ENCODE assay signal across 8 cellular contexts in genomic region chr2:25276569-25277465, GRCh38.
A peak's percentile ranks its signal among the peaks of the same experiment; 100 is the strongest.
DNase-seq lines count a peak whose midpoint lies in the region; ATAC-seq and TF ChIP-seq lines count a peak whose summit lies in the region.

No MANE protein-coding gene starts in this region.

- H3K36me3 ChIP-seq in GM23338 (ENCODE audit: insufficient read depth): no peaks in the 10 kb centered on the region

- peak; percentile 75 for ATAC-seq in GM23338
- no peak for ATAC-seq in GM18520 (IDR thresholded peaks at IDR 0.05; ENCODE audit: unreplicated experiment)

- peak overlapping the region; percentile 81; the same call in 1 of the 2 replicates for H3K27ac ChIP-seq in GM23338 (ENCODE audit: low read depth)
- H3K27ac ChIP-seq in cingulate gyrus (ENCODE audit: low read depth, low read length): peak overlapping the region; percentile 79

- peak overlapping the region; percentile 52 for H3K4me3 Mint-ChIP-seq in GM23338

- H3K4me1 ChIP-seq in GM23338 (ENCODE audit: insufficient read depth): peaks cover 38% of the 10 kb centered on the region

- WGBS in lower leg skin, 2 donors: 48 to 56% methylated on average over 55 of the region's 60 CpGs

- peak overlapping the region; percentile 93 for H3K4me2 ChIP-seq in GM23338

- no peaks in the 10 kb centered on the region for H3K27me3 ChIP-seq in GM23338 (ENCODE audit: insufficient read depth)

- intact Hi-C loops in lower leg skin (cut with DNase I; ENCODE audit: low total_unique reads): no loop called here

- H3K27ac Mint-ChIP-seq in GM23338: peak overlapping the region; percentile 67; the same call in 1 of the 2 replicates

- H2AFZ ChIP-seq in GM23338: peak overlapping the region; percentile 94

- no peaks in the 10 kb centered on the region for H3K9me2 ChIP-seq in GM23338 (ENCODE audit: insufficient read depth)

- peak; percentile 78 to 83 for TF ChIP-seq CTCF in GM23338 (conservative IDR thresholded peaks at IDR 0.05; ENCODE audit: low read depth in 2 of 2)
- no peak for TF ChIP-seq CTCF in lower leg skin (IDR thresholded peaks at IDR 0.05)

- H3K4me1 Mint-ChIP-seq in GM23338: peaks cover 64% of the 10 kb centered on the region

- H3K4me3 ChIP-seq in GM23338 (peak overlapping the region; percentile 69), lower leg skin (ENCODE audit: low read depth, poor library complexity, severe bottlenecking) (peak overlapping the region; percentile 8)

- no peaks in the 10 kb centered on the region; the same call in 2 of the 3 replicates for H3K9me3 Mint-ChIP-seq in GM23338

- H3F3A ChIP-seq in GM23338 (replicated peaks; ENCODE audit: low read depth): peaks cover 10% of the 10 kb centered on the region; the same call in 1 of the 2 replicates

- no peaks in the 10 kb centered on the region for H3K79me2 ChIP-seq in GM23338 (replicated peaks; ENCODE audit: insufficient read depth)

- no peaks in the 10 kb centered on the region for H4K20me1 ChIP-seq in GM23338 (replicated peaks; ENCODE audit: insufficient read depth)

- peaks cover 19% of the 10 kb centered on the region for H3K27me3 Mint-ChIP-seq in GM23338 (ENCODE audit: insufficient read depth, low read depth, poor library complexity)

- DNase-seq in AG08396 (ENCODE audit: low spot score) (peak; percentile 76), GM23338 (ENCODE audit: low spot score) (peak; percentile 85), lower leg skin (ENCODE audit: low spot score in 2 of 2) (no peak), AML-193 (lab: John Stamatoyannopoulos, UW) (no peak)
- peak; percentile 86 for DNase-seq in activated CD4-positive, alpha-beta T cell treated with anti-CD3 and anti-CD28 coated beads for 48 hours
- peak; percentile 68 to 81 (median 70) for DNase-seq in stimulated activated CD4-positive, alpha-beta T cell treated with anti-CD3 and anti-CD28 coated beads, TNF-alpha, amount 100 ng/mL, for 48 hours (ENCODE audit: low read depth in 3 of 3)

- H3K36me3 Mint-ChIP-seq in GM23338 (ENCODE audit: low read depth): no peaks in the 10 kb centered on the region; the same call in 2 of the 3 replicates

- TF ChIP-seq POLR2A in lower leg skin (IDR thresholded peaks at IDR 0.05): no peak

TF ChIP-seq in GM23338, 12 proteins besides CTCF, POLR2A, EP300 and RAD21:
- TF ChIP-seq JUNB (IDR thresholded peaks at IDR 0.05; ENCODE audit: unreplicated experiment): no peak
- TF ChIP-seq NANOG (IDR thresholded peaks at IDR 0.05; ENCODE audit: borderline replicate concordance): no peak
- no peak for TF ChIP-seq ETS1 (IDR thresholded peaks at IDR 0.05)
- no peak for TF ChIP-seq ZNF114 (CRISPR knock-in tag; IDR thresholded peaks at IDR 0.05)
- no peak for TF ChIP-seq EZH2 (IDR thresholded peaks at IDR 0.05; ENCODE audit: low read depth, unreplicated experiment)
- TF ChIP-seq CREB1 (CRISPR knock-in tag; IDR thresholded peaks at IDR 0.05; ENCODE audit: low read depth): peak; percentile 29; the same call in 1 of the 2 replicates
TF ChIP-seq in GM23338: peak in this region for 1.

Comparison
In these comparisons a context has a peak if more than half of its experiments do, and no peak if none do; other contexts are left out.
1. DNase-seq: peak in AG08396 (single experiment), GM23338 (single experiment), activated CD4-positive, alpha-beta T cell treated with anti-CD3 and anti-CD28 coated beads for 48 hours (single experiment) and stimulated activated CD4-positive, alpha-beta T cell treated with anti-CD3 and anti-CD28 coated beads, TNF-alpha, amount 100 ng/mL, for 48 hours (3 of 3); none in lower leg skin (0 of 2) and AML-193 (0 of 2).
2. CTCF ChIP-seq: peak in GM23338 (2 of 2); none in lower leg skin (0 of 3).